Comparison of ENCODE assay signal across 1 cellular context in genomic region chr16:88864521-88864920, GRCh38.
TF ChIP-seq lines count a peak whose summit lies in the region.

No MANE protein-coding gene starts in this region.

TF ChIP-seq in HepG2, 621 proteins besides CTCF, POLR2A, EP300 and RAD21 (continued from another document):
- no peak for TF ChIP-seq MIER3 (CRISPR knock-in tag; IDR thresholded peaks at IDR 0.05; ENCODE audit: borderline replicate concordance)
- TF ChIP-seq KMT2A (CRISPR knock-in tag; IDR thresholded peaks at IDR 0.05) = no peak
- TF ChIP-seq, protein P1, sequence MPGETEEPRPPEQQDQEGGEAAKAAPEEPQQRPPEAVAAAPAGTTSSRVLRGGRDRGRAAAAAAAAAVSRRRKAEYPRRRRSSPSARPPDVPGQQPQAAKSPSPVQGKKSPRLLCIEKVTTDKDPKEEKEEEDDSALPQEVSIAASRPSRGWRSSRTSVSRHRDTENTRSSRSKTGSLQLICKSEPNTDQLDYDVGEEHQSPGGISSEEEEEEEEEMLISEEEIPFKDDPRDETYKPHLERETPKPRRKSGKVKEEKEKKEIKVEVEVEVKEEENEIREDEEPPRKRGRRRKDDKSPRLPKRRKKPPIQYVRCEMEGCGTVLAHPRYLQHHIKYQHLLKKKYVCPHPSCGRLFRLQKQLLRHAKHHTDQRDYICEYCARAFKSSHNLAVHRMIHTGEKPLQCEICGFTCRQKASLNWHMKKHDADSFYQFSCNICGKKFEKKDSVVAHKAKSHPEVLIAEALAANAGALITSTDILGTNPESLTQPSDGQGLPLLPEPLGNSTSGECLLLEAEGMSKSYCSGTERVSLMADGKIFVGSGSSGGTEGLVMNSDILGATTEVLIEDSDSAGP (CRISPR knock-in tag; IDR thresholded peaks at IDR 0.05; ENCODE audit: borderline replicate concordance) = no peak
- no peak for TF ChIP-seq NBN (conservative IDR thresholded peaks at IDR 0.05)
- no peak for TF ChIP-seq MYC (CRISPR knock-in tag; IDR thresholded peaks at IDR 0.05; ENCODE audit: borderline replicate concordance)
- no peak for TF ChIP-seq ZNF546 (CRISPR knock-in tag; conservative IDR thresholded peaks at IDR 0.05)
- no peak for TF ChIP-seq TEAD3 (CRISPR knock-in tag; optimal IDR thresholded peaks at IDR 0.05; ENCODE audit: borderline replicate concordance)
TF ChIP-seq in HepG2: peak in this region for 5.
